31 cellular contexts compared by ENCODE assay signal in genomic region chr5:180347651-180348050, GRCh38. TPM values are rescaled to one million over a fixed set of nuclear protein-coding genes. Genes with fewer than 3 reads are reported as not detected.
"Had no signal": no experiment of that assay in that cellular context is flagged by ENCODE, and none has a peak within 500 bp of the region (broad histone marks: within the 10 kb centered on the region; RNA-seq: fewer than 3 reads in every experiment).

No MANE protein-coding gene starts in this region.

- H3K9ac ChIP-seq: parathyroid adenoma had no signal

- H3K36me3 Mint-ChIP-seq: activated naive CD8-positive, alpha-beta T cell treated with anti-CD3 and anti-CD28 coated beads for 36 hours; memory B cell; natural killer cell treated with Interleukin-12 subunit alpha and Interleukin-12 subunit beta and Interleukin-15 and Interleukin-18, amount 100 ng/mL, for 72 hours; T-cell had no signal

- H3K9me3 ChIP-seq: adrenal gland, body of pancreas, colonic mucosa, esophagus squamous epithelium, psoas muscle, spleen, suprapubic skin, tibial artery, upper lobe of right lung had no signal

- H3K27ac ChIP-seq: adrenal gland, body of pancreas, colonic mucosa, epithelial cell of prostate, esophagus squamous epithelium, parathyroid adenoma, psoas muscle, spleen, suprapubic skin, tibial artery, upper lobe of right lung had no signal

- H3K4me1 ChIP-seq: parathyroid adenoma had no signal

- H3K27me3 ChIP-seq: adrenal gland, body of pancreas, tibial artery had no signal

- H3K9me3 Mint-ChIP-seq: activated naive CD4-positive, alpha-beta T cell treated with anti-CD3 and anti-CD28 coated beads for 36 hours; activated naive CD8-positive, alpha-beta T cell treated with anti-CD3 and anti-CD28 coated beads for 36 hours; activated T-helper 1 cell treated with anti-CD3 and anti-CD28 coated beads, Interleukin-12 subunit alpha, Interleukin-12 subunit beta, Interleukin-2, Interleukin-4 antibody, amounts not matched to agents 30 ng/mL and 10 ng/mL and 1 ng/mL, durations not matched to agents 14 hours and 24 hours and 36 hours; memory B cell; natural killer cell treated with Interleukin-12 subunit alpha and Interleukin-12 subunit beta and Interleukin-15 and Interleukin-18, amount 100 ng/mL, for 72 hours; T-cell had no signal

- H3K27ac Mint-ChIP-seq: activated naive CD4-positive, alpha-beta T cell treated with anti-CD3 and anti-CD28 coated beads for 36 hours; activated naive CD8-positive, alpha-beta T cell treated with anti-CD3 and anti-CD28 coated beads for 36 hours; activated T-helper 1 cell treated with anti-CD3 and anti-CD28 coated beads, Interleukin-12 subunit alpha, Interleukin-12 subunit beta, Interleukin-2, Interleukin-4 antibody, amounts not matched to agents 30 ng/mL and 10 ng/mL and 1 ng/mL, durations not matched to agents 14 hours and 24 hours and 36 hours; memory B cell; natural killer cell treated with Interleukin-12 subunit alpha and Interleukin-12 subunit beta and Interleukin-15 and Interleukin-18, amount 100 ng/mL, for 72 hours; T-cell had no signal

- H3K4me3 ChIP-seq: adrenal gland, body of pancreas, colonic mucosa, esophagus squamous epithelium, psoas muscle, spleen, suprapubic skin, tibial artery, upper lobe of right lung had no signal

- FAIRE-seq: endometrium, islet of Langerhans had no signal

- DNase-seq: activated CD4-positive, alpha-beta T cell treated with anti-CD3 and anti-CD28 coated beads for 4 hours; activated CD4-positive, alpha-beta T cell treated with anti-CD3 and anti-CD28 coated beads, Interleukin-2, amount 50 U/mL, for 4 hours; activated CD8-positive, alpha-beta memory T cell treated with anti-CD3 and anti-CD28 coated beads for 24 hours; activated effector memory CD4-positive, alpha-beta T cell treated with anti-CD3 and anti-CD28 coated beads, Interleukin-2, amount 50 U/mL, for 16 hours; activated naive CD4-positive, alpha-beta T cell treated with anti-CD3 and anti-CD28 coated beads for 36 hours; activated naive CD8-positive, alpha-beta T cell treated with anti-CD3 and anti-CD28 coated beads for 36 hours; activated T-cell treated with anti-CD3 and anti-CD28 coated beads, Interleukin-2, amount 50 U/mL, for 1 hour; adrenal gland; body of pancreas; cerebellar nuclear complex; colonic mucosa; effector CD8-positive, alpha-beta T cell; esophagus squamous epithelium; foreskin melanocyte; left cardiac atrium; psoas muscle; spleen; stimulated activated naive CD4-positive, alpha-beta T cell; T-cell; tibial artery; upper lobe of right lung had no signal

- H3K4me1 Mint-ChIP-seq: activated naive CD8-positive, alpha-beta T cell treated with anti-CD3 and anti-CD28 coated beads for 36 hours; memory B cell had no signal

- H3K36me3 ChIP-seq: adrenal gland, colonic mucosa, esophagus squamous epithelium, spleen, suprapubic skin, tibial artery, upper lobe of right lung had no signal

- H3K79me2 ChIP-seq: parathyroid adenoma had no signal

- H2AFZ ChIP-seq: parathyroid adenoma had no signal

- H3K4me3 Mint-ChIP-seq: activated naive CD4-positive, alpha-beta T cell treated with anti-CD3 and anti-CD28 coated beads for 36 hours; activated naive CD8-positive, alpha-beta T cell treated with anti-CD3 and anti-CD28 coated beads for 36 hours; activated T-helper 1 cell treated with anti-CD3 and anti-CD28 coated beads, Interleukin-12 subunit alpha, Interleukin-12 subunit beta, Interleukin-2, Interleukin-4 antibody, amounts not matched to agents 30 ng/mL and 10 ng/mL and 1 ng/mL, durations not matched to agents 14 hours and 24 hours and 36 hours; memory B cell; natural killer cell treated with Interleukin-12 subunit alpha and Interleukin-12 subunit beta and Interleukin-15 and Interleukin-18, amount 100 ng/mL, for 72 hours; T-cell had no signal

- ATAC-seq: body of pancreas; left cardiac atrium; natural killer cell treated with Interleukin-12 subunit alpha and Interleukin-12 subunit beta and Interleukin-15 and Interleukin-18, amount 100 ng/mL, for 72 hours; psoas muscle; right cardiac atrium; T-cell; upper lobe of right lung had no signal

RNA-seq across cellular contexts. Expression of gene GFPT2, which starts 5.5 kb away (rescaled TPM):
- total RNA-seq: T-helper 2 cell treated with Interferon-gamma antibody and Interleukin-4, amounts not matched to agents 100 ng/mL and 5 ng/mL, for 36 hours had no signal
